8 cellular contexts compared by ENCODE assay signal in genomic region chr15:90101969-90102890, GRCh38. TPM values are rescaled to one million over a fixed set of nuclear protein-coding genes. Genes with fewer than 3 reads are reported as not detected.
DNase-seq lines count a peak whose midpoint lies in the region; ATAC-seq and TF ChIP-seq lines count a peak whose summit lies in the region.

IDH2 (minus strand) TSS chr15:90102468; CDS start chr15:90102390, 78 bp downstream.

- POLR2A ChIA-PET in CD4-positive, alpha-beta T cell (lab: Charles Lee), result interaction anchor here (0.6 to 2.8 kb wide), 14 partner anchors 12 to 212 kb away, joined by 3 to 16 read pairs (median 4); partner anchors contain the start of genes AP3S2, CIB1, GDPGP1 and SEMA4B

- peak within 1 kb of the TSS; percentile 98 for H3K4me2 ChIP-seq in mesenchymal stem cell (ENCODE audit: low read length, poor library complexity, severe bottlenecking)

- ATAC-seq in CD4-positive, alpha-beta T cell (ENCODE audit: poor library complexity), result peak; percentile 68
- ATAC-seq in HG03457 (IDR thresholded peaks at IDR 0.05; ENCODE audit: unreplicated experiment), result peak; percentile 52

- no peaks in the 10 kb centered on the region for H3K36me3 Mint-ChIP-seq in CD4-positive, alpha-beta T cell (ENCODE audit: low read depth)

- WGBS in mesenchymal stem cell, result under 1% methylated on average over 64 of the region's 104 CpGs

- peak within 1 kb of the TSS; percentile 4 for H2AK5ac ChIP-seq in mesenchymal stem cell (ENCODE audit: low read length, severe bottlenecking)

- peak within 1 kb of the TSS; percentile 50 for H2BK120ac ChIP-seq in mesenchymal stem cell (ENCODE audit: low read depth, low read length)

- no peaks in the 10 kb centered on the region for H3K9me3 ChIP-seq in CD4-positive, alpha-beta T cell (ENCODE audit: control insufficient read depth, low read length)
- no peaks in the 10 kb centered on the region for H3K9me3 ChIP-seq in endocrine pancreas (ENCODE audit: control insufficient read depth, low read length)
- no peaks in the 10 kb centered on the region for H3K9me3 ChIP-seq in mesenchymal stem cell (ENCODE audit: control insufficient read depth, low read length)

- peak within 1 kb of the TSS; percentile 84 for H2BK5ac ChIP-seq in mesenchymal stem cell (ENCODE audit: low read depth, low read length, poor library complexity, severe bottlenecking)

- peak within 1 kb of the TSS; percentile 49 to 70 for H2BK12ac ChIP-seq in mesenchymal stem cell (ENCODE audit: low read length in 2 of 2)

- no peak within 1 kb of the TSS for H3K4me3 ChIP-seq in endocrine pancreas (ENCODE audit: control insufficient read depth, insufficient read depth, low read length)
- H3K4me3 ChIP-seq in mesenchymal stem cell (ENCODE audit: insufficient read depth in 1 of 2, low read depth in 1 of 2, low read length in 2 of 2), result peak within 1 kb of the TSS; percentile 82 to 94

- H3K9me3 Mint-ChIP-seq in CD4-positive, alpha-beta T cell, result no peaks in the 10 kb centered on the region

- peaks cover 5% of the 10 kb centered on the region for H3K79me1 ChIP-seq in mesenchymal stem cell (replicated peaks; ENCODE audit: low read length, poor library complexity, severe bottlenecking)

- H3K36me3 ChIP-seq in endocrine pancreas (ENCODE audit: control insufficient read depth, insufficient read depth, low read length) (no peaks in the 10 kb centered on the region), mesenchymal stem cell (ENCODE audit: control insufficient read depth in 1 of 2, insufficient read depth in 2 of 2, low read depth in 1 of 2, low read length in 2 of 2) (no peaks in the 10 kb centered on the region)

- peak within 1 kb of the TSS; percentile 55 to 98 for H3K18ac ChIP-seq in mesenchymal stem cell (ENCODE audit: low read depth in 1 of 2, low read length in 2 of 2)

- no peaks in the 10 kb centered on the region for H3K27me3 ChIP-seq in CD4-positive, alpha-beta T cell (ENCODE audit: control insufficient read depth, insufficient read depth, low read length)
- no peaks in the 10 kb centered on the region for H3K27me3 ChIP-seq in endocrine pancreas (ENCODE audit: control insufficient read depth, insufficient read depth, low read length)
- peaks cover 0 to 14% of the 10 kb centered on the region in 2 experiments for H3K27me3 ChIP-seq in mesenchymal stem cell (ENCODE audit: control insufficient read depth in 1 of 2, insufficient read depth in 1 of 2, low read length in 2 of 2)

- CTCF ChIA-PET in CD4-positive, alpha-beta T cell (lab: Charles Lee), result interaction anchor here (1.4 to 1.8 kb wide), 3 partner anchors 31 to 191 kb away, joined by 3 to 5 read pairs (median 4); no protein-coding TSS in a partner anchor

- no peak for TF ChIP-seq CTCF in CD4-positive, alpha-beta T cell (IDR thresholded peaks at IDR 0.05)

- intact Hi-C loops in CD4-positive, alpha-beta T cell (cut with DNase I, micrococcal nuclease), result loop anchor here (1.0 to 10.0 kb wide), 4 partner anchors 40 to 613 kb away; partner anchors contain the start of genes BLM (in 1 of the 2), CIB1 (in 1 of the 2) and GDPGP1 (in 1 of the 2)

- peak within 1 kb of the TSS; percentile 93 for H4K91ac ChIP-seq in mesenchymal stem cell (ENCODE audit: low read length)

- H3K4me3 Mint-ChIP-seq in CD4-positive, alpha-beta T cell, result peak within 1 kb of the TSS; percentile 90

- peak within 1 kb of the TSS; percentile 96 for H2AFZ ChIP-seq in mesenchymal stem cell (ENCODE audit: low read depth, low read length)

- peak within 1 kb of the TSS; percentile 56 to 87 for H3K23ac ChIP-seq in mesenchymal stem cell (ENCODE audit: low read length in 2 of 2)

- peak within 1 kb of the TSS; percentile 84 for H3K27ac ChIP-seq in CD4-positive, alpha-beta T cell (ENCODE audit: low read depth, low read length)
- peak within 1 kb of the TSS; percentile 85 for H3K27ac ChIP-seq in mesenchymal stem cell (ENCODE audit: low read length, poor library complexity, severe bottlenecking)

- H4K8ac ChIP-seq in mesenchymal stem cell (ENCODE audit: low read length), result peak within 1 kb of the TSS; percentile 94

- no peaks in the 10 kb centered on the region for H3K27me3 Mint-ChIP-seq in CD4-positive, alpha-beta T cell

- H3K4ac ChIP-seq in mesenchymal stem cell (ENCODE audit: low read depth in 1 of 2, low read length in 2 of 2), result peak within 1 kb of the TSS; percentile 84 to 90

- DNase-seq in CD4-positive, alpha-beta T cell, result peak; percentile 37 to 73 (median 56)
- DNase-seq in GM19240 (ENCODE audit: insufficient read length, low spot score), result peak; percentile 72
- DNase-seq in NOMO-1 (lab: John Stamatoyannopoulos, UW; ENCODE audit: unreplicated experiment in 2 of 2), result peak; percentile 75 to 80
- peak; percentile 34 to 38 for DNase-seq in activated CD8-positive, alpha-beta memory T cell treated with anti-CD3 and anti-CD28 coated beads for 4 hours (ENCODE audit: low read depth in 2 of 2)
- peak; percentile 86 for DNase-seq in mesenchymal stem cell
- peak; percentile 59 for DNase-seq in stimulated activated CD8-positive, alpha-beta memory T cell treated with anti-CD3 and anti-CD28 coated beads, Interleukin-12 subunit alpha, Interleukin-12 subunit beta, amount 100 ng/mL, for 4 hours (ENCODE audit: low read depth)

- H3K9ac ChIP-seq in endocrine pancreas (ENCODE audit: control insufficient read depth, insufficient read depth, low read length), result peak within 1 kb of the TSS; percentile 77
- H3K9ac ChIP-seq in mesenchymal stem cell (ENCODE audit: low read length), result peak within 1 kb of the TSS; percentile 85

- H3K4me1 Mint-ChIP-seq in CD4-positive, alpha-beta T cell (ENCODE audit: low read depth), result peaks cover 58% of the 10 kb centered on the region

- H3K27ac Mint-ChIP-seq in CD4-positive, alpha-beta T cell, result peak within 1 kb of the TSS; percentile 88

- H3K14ac ChIP-seq in mesenchymal stem cell (ENCODE audit: low read length in 2 of 2), result peak within 1 kb of the TSS; percentile 89 to 97

- H3K4me1 ChIP-seq in endocrine pancreas (ENCODE audit: control insufficient read depth, insufficient read depth, low read length) (peaks cover 5% of the 10 kb centered on the region), mesenchymal stem cell (ENCODE audit: control insufficient read depth, insufficient read depth, low read depth, low read length) (peaks cover 43% of the 10 kb centered on the region)

- peak within 1 kb of the TSS; percentile 99 for H2BK15ac ChIP-seq in mesenchymal stem cell (ENCODE audit: low read depth, poor library complexity, severe bottlenecking)

RNA-seq across cellular contexts. Expression of gene IDH2, which starts in this region (rescaled TPM):
- 10 to 100 TPM; 38.0 to 38.2 TPM for total RNA-seq in CD4-positive, alpha-beta T cell
- polyA plus RNA-seq in mesenchymal stem cell (2013, experiment 1 of 2), result 33.5 TPM
- polyA plus RNA-seq in mesenchymal stem cell (2013, experiment 2 of 2), result 33.2 TPM

Comparison
In these comparisons a context has a peak if more than half of its experiments do, and no peak if none do; other contexts are left out.
1. DNase-seq: peak in every context shown above with its lines; median percentile 86 in mesenchymal stem cell; 78 in NOMO-1; 72 in GM19240; 59 in stimulated activated CD8-positive, alpha-beta memory T cell treated with anti-CD3 and anti-CD28 coated beads, Interleukin-12 subunit alpha, Interleukin-12 subunit beta, amount 100 ng/mL, for 4 hours; 56 in CD4-positive, alpha-beta T cell; 36 in activated CD8-positive, alpha-beta memory T cell treated with anti-CD3 and anti-CD28 coated beads for 4 hours.